In genomic region chr10:87510025-87510424, GRCh38 we compare ENCODE assay signal across 20 cellular contexts.
"Had no signal": no experiment of that assay in that cellular context is flagged by ENCODE, and none has a peak within 500 bp of the region (broad histone marks: within the 10 kb centered on the region; RNA-seq: fewer than 3 reads in every experiment).

No MANE protein-coding gene starts in this region.

- FAIRE-seq: RCC 7860 had no signal

- H3K27me3 ChIP-seq: SJSA1 had no signal

- DNase-seq: Kasumi-1, KG1, MV-4-11, NCI-H1048, NCI-H1105, NCI-H1417, NCI-H1436 treated with DMSO at 0.1 percent for 48 hours, NCI-H1694, NCI-H187 treated with DMSO at 0.1 percent for 48 hours, NCI-H2029 treated with DMSO at 0.1 percent for 48 hours, NCI-H2227 treated with DMSO at 0.1 percent for 48 hours, NCI-H524, NCI-H526 treated with DMSO at 0.1 percent for 48 hours, NCI-H748 treated with DMSO at 0.1 percent for 48 hours, Right ventricle myocardium superior, RPMI8226, SIG-M5 had no signal

- H3K9me3 ChIP-seq: SJSA1 had no signal

- H3K27ac ChIP-seq: SJSA1, SK-N-MC had no signal

- H3K4me3 ChIP-seq: SJSA1, SK-N-MC had no signal
